8 cellular contexts compared by ENCODE assay signal in the genomic region with DNA sequence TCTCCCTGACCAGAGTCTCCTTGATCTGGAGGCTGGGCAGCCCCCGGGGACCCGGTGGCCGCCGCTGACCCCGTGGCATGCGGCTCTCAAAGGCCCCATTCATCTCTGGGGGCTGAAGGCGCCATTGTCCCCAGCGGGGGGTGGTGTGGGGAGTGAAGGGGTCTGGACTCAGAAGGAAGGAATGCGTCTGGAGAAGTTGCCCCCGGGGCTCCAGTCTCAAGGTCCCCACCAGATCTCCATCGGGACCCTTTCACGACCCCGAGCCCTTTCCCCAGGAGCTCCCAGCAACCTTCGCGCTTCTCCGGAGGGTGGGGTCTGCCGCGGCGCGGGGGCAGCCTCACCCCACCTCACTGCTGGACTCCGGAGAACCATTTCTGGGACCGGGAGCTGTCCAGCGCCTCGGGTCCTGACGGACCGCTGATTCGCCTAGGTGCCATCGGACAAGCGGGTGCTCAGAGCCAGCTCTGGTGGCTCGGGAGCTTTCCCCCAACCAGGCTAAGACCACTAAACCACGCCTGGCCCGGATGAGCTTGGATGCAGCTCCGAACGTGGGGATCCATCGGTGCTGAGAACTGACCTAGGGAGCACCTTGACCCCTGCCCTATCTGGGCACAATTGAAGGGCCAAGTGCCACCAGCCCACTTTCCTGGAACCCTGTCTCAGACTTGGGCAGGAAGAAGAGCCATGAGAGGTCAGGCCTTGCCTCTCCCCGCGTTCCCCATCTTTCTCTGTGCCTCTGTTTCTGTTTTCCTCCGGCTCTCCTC. TPM values are rescaled to one million over a fixed set of nuclear protein-coding genes. Genes with fewer than 3 reads are reported as not detected.
A peak's percentile ranks its signal among the peaks of the same experiment; 100 is the strongest.
DNase-seq lines count a peak whose midpoint lies in the region; ATAC-seq and TF ChIP-seq lines count a peak whose summit lies in the region.

No MANE protein-coding gene starts in this region.

- H3K4me1 Mint-ChIP-seq in WTC11 (peaks cover 43% of the 10 kb centered on the region), osteocyte (ENCODE audit: unreplicated experiment) (peaks cover 11% of the 10 kb centered on the region)

- ATAC-seq in WTC11: peak; percentile 8

- POLR2A ChIA-PET in WTC11 (lab: Charles Lee): interaction anchor here (0.6 to 2.2 kb wide), 9 partner anchors 33 to 343 kb away, joined by 3 to 11 read pairs (median 3); a partner anchor contains a TSS

- CTCF ChIA-PET in WTC11 (lab: Charles Lee): interaction anchor here (0.6 to 10.0 kb wide), 27 partner anchors 13 to 812 kb away, joined by 3 to 406 read pairs (median 6); a partner anchor contains a TSS

- TF ChIP-seq CTCF in WTC11 (IDR thresholded peaks at IDR 0.05) (no peak), osteocyte (IDR thresholded peaks at IDR 0.05) (no peak)

- DNase-seq in H7 (peak; percentile 89), WTC11 (ENCODE audit: low spot score) (peak; percentile 86), head of caudate nucleus (peak in 39 of 42 donors; percentile 44 to 88 (median 72)), osteocyte (ENCODE audit: extremely low spot score, unreplicated experiment) (peak; percentile 87), NCI-H2171 treated with DMSO at 0.1 percent for 48 hours (lab: John Stamatoyannopoulos, UW) (no peak), activated gamma-delta T cell (lab: John Stamatoyannopoulos, UW) (no peak), DMS 273 treated with DMSO at 0.1 percent for 48 hours (lab: John Stamatoyannopoulos, UW) (no peak), NCI-H345 treated with DMSO at 0.1 percent for 48 hours (lab: John Stamatoyannopoulos, UW; ENCODE audit: unreplicated experiment) (no peak)

- peaks cover 10% of the 10 kb centered on the region for H3K27me3 ChIP-seq in H7 (ENCODE audit: control insufficient read depth, insufficient read depth, low read length)

- H3K36me3 ChIP-seq in H7 (replicated peaks; ENCODE audit: control insufficient read depth, insufficient read depth, low read length): no peaks in the 10 kb centered on the region

- H3K36me3 Mint-ChIP-seq in WTC11: no peaks in the 10 kb centered on the region
- H3K36me3 Mint-ChIP-seq in osteocyte (ENCODE audit: unreplicated experiment): no peaks in the 10 kb centered on the region

- H3K27ac Mint-ChIP-seq in WTC11 (no peak overlapping the region), osteocyte (ENCODE audit: unreplicated experiment) (no peak overlapping the region)

- H3K27me3 Mint-ChIP-seq in WTC11 (ENCODE audit: low read depth): peaks cover 6% of the 10 kb centered on the region; the same call in 1 of the 2 replicates
- H3K27me3 Mint-ChIP-seq in osteocyte (ENCODE audit: unreplicated experiment): peaks cover 66% of the 10 kb centered on the region

- H3K4me3 ChIP-seq in H7 (ENCODE audit: insufficient read depth, low read depth, low read length): peak overlapping the region; percentile 55

- H3K4me3 Mint-ChIP-seq in WTC11: peak overlapping the region; percentile 70
- H3K4me3 Mint-ChIP-seq in osteocyte (ENCODE audit: unreplicated experiment): no peak overlapping the region

- intact Hi-C loops in head of caudate nucleus (cut with DNase I): loop anchor here (5.0 to 10.0 kb wide), 3 partner anchors 39 to 191 kb away; a partner anchor contains a TSS

- H3K9me3 Mint-ChIP-seq in WTC11 (no peaks in the 10 kb centered on the region), osteocyte (ENCODE audit: unreplicated experiment) (no peaks in the 10 kb centered on the region)

TF ChIP-seq in WTC11, 78 proteins besides CTCF, POLR2A, EP300 and RAD21 (continues in another document):
- 0 out of 2 replicates have a peak, but pooled peaks have one; percentile 51 for TF ChIP-seq ZNF219 (CRISPR knock-in tag; IDR thresholded peaks at IDR 0.05; ENCODE audit: borderline replicate concordance)
- TF ChIP-seq, protein P1, sequence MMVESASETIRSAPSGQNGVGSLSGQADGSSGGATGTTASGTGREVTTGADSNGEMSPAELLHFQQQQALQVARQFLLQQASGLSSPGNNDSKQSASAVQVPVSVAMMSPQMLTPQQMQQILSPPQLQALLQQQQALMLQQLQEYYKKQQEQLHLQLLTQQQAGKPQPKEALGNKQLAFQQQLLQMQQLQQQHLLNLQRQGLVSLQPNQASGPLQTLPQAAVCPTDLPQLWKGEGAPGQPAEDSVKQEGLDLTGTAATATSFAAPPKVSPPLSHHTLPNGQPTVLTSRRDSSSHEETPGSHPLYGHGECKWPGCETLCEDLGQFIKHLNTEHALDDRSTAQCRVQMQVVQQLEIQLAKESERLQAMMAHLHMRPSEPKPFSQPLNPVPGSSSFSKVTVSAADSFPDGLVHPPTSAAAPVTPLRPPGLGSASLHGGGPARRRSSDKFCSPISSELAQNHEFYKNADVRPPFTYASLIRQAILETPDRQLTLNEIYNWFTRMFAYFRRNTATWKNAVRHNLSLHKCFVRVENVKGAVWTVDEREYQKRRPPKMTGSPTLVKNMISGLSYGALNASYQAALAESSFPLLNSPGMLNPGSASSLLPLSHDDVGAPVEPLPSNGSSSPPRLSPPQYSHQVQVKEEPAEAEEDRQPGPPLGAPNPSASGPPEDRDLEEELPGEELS (CRISPR knock-in tag; IDR thresholded peaks at IDR 0.05): peak; percentile 83; the same call in 1 of the 2 replicates
- no peak for TF ChIP-seq NR1H2 (CRISPR knock-in tag; IDR thresholded peaks at IDR 0.05)
- TF ChIP-seq, protein P2, sequence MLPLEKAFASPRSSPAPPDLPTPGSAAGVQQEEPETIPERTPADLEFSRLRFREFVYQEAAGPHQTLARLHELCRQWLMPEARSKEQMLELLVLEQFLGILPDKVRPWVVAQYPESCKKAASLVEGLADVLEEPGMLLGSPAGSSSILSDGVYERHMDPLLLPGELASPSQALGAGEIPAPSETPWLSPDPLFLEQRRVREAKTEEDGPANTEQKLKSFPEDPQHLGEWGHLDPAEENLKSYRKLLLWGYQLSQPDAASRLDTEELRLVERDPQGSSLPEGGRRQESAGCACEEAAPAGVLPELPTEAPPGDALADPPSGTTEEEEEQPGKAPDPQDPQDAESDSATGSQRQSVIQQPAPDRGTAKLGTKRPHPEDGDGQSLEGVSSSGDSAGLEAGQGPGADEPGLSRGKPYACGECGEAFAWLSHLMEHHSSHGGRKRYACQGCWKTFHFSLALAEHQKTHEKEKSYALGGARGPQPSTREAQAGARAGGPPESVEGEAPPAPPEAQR (CRISPR knock-in tag; IDR thresholded peaks at IDR 0.05): no peak
- no peak for TF ChIP-seq ZNF423 (CRISPR knock-in tag; IDR thresholded peaks at IDR 0.05)
- TF ChIP-seq, protein P3, sequence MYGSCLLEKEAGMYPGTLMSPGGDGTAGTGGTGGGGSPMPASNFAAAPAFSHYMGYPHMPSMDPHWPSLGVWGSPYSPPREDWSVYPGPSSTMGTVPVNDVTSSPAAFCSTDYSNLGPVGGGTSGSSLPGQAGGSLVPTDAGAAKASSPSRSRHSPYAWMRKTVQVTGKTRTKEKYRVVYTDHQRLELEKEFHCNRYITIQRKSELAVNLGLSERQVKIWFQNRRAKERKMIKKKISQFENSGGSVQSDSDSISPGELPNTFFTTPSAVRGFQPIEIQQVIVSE (CRISPR knock-in tag; IDR thresholded peaks at IDR 0.05; ENCODE audit: borderline replicate concordance): no peak
- 0 out of 2 replicates have a peak, but pooled peaks have one; percentile 41 for TF ChIP-seq ESRRA (CRISPR knock-in tag; IDR thresholded peaks at IDR 0.05; ENCODE audit: borderline replicate concordance)
- 0 out of 2 replicates have a peak, but pooled peaks have one; percentile 20 for TF ChIP-seq ELF4 (CRISPR knock-in tag; IDR thresholded peaks at IDR 0.05; ENCODE audit: low read depth)
- TF ChIP-seq FOXJ3 (CRISPR knock-in tag; IDR thresholded peaks at IDR 0.05; ENCODE audit: borderline replicate concordance): no peak
- TF ChIP-seq NFYB (CRISPR knock-in tag; conservative IDR thresholded peaks at IDR 0.05; ENCODE audit: low read depth): 0 out of 2 replicates have a peak, but pooled peaks have one; percentile 25
- TF ChIP-seq, protein P4, sequence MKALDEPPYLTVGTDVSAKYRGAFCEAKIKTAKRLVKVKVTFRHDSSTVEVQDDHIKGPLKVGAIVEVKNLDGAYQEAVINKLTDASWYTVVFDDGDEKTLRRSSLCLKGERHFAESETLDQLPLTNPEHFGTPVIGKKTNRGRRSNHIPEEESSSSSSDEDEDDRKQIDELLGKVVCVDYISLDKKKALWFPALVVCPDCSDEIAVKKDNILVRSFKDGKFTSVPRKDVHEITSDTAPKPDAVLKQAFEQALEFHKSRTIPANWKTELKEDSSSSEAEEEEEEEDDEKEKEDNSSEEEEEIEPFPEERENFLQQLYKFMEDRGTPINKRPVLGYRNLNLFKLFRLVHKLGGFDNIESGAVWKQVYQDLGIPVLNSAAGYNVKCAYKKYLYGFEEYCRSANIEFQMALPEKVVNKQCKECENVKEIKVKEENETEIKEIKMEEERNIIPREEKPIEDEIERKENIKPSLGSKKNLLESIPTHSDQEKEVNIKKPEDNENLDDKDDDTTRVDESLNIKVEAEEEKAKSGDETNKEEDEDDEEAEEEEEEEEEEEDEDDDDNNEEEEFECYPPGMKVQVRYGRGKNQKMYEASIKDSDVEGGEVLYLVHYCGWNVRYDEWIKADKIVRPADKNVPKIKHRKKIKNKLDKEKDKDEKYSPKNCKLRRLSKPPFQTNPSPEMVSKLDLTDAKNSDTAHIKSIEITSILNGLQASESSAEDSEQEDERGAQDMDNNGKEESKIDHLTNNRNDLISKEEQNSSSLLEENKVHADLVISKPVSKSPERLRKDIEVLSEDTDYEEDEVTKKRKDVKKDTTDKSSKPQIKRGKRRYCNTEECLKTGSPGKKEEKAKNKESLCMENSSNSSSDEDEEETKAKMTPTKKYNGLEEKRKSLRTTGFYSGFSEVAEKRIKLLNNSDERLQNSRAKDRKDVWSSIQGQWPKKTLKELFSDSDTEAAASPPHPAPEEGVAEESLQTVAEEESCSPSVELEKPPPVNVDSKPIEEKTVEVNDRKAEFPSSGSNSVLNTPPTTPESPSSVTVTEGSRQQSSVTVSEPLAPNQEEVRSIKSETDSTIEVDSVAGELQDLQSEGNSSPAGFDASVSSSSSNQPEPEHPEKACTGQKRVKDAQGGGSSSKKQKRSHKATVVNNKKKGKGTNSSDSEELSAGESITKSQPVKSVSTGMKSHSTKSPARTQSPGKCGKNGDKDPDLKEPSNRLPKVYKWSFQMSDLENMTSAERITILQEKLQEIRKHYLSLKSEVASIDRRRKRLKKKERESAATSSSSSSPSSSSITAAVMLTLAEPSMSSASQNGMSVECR (CRISPR knock-in tag; IDR thresholded peaks at IDR 0.05; ENCODE audit: borderline replicate concordance): 0 out of 2 replicates have a peak, but pooled peaks have one; percentile 71

RNA-seq across cellular contexts. Expression of a gene that starts 5.2 kb away (rescaled TPM):
- total RNA-seq in H7 (2014; rRNA removed; shearing (Covaris generic)): 66.8 and 67.1 TPM in 2 replicates
- 105 to 108 TPM (median 108 TPM) in 3 replicates for total RNA-seq in WTC11 (2021)
- 6.3 and 7.3 TPM in 2 replicates for total RNA-seq in osteocyte

RNA-seq across cellular contexts. Expression of a gene that starts 40.3 kb away (rescaled TPM):
- 61.7 and 83.1 TPM in 2 replicates for total RNA-seq in H7 (2014; rRNA removed; shearing (Covaris generic))
- 79.3 to 83.8 TPM (median 81.5 TPM) in 3 replicates for total RNA-seq in WTC11 (2021)
- total RNA-seq in osteocyte: 60.2 and 64.1 TPM in 2 replicates

Comparison
In these comparisons a context has a peak if more than half of its experiments do, and no peak if none do; other contexts are left out.
1. DNase-seq: peak in H7 (single experiment), WTC11 (single experiment), head of caudate nucleus (39 of 42) and osteocyte (single experiment); none in NCI-H2171 treated with DMSO at 0.1 percent for 48 hours (single experiment), activated gamma-delta T cell (single experiment), DMS 273 treated with DMSO at 0.1 percent for 48 hours (single experiment) and NCI-H345 treated with DMSO at 0.1 percent for 48 hours (single experiment).